8 cellular contexts compared by ENCODE assay signal in the genomic region with DNA sequence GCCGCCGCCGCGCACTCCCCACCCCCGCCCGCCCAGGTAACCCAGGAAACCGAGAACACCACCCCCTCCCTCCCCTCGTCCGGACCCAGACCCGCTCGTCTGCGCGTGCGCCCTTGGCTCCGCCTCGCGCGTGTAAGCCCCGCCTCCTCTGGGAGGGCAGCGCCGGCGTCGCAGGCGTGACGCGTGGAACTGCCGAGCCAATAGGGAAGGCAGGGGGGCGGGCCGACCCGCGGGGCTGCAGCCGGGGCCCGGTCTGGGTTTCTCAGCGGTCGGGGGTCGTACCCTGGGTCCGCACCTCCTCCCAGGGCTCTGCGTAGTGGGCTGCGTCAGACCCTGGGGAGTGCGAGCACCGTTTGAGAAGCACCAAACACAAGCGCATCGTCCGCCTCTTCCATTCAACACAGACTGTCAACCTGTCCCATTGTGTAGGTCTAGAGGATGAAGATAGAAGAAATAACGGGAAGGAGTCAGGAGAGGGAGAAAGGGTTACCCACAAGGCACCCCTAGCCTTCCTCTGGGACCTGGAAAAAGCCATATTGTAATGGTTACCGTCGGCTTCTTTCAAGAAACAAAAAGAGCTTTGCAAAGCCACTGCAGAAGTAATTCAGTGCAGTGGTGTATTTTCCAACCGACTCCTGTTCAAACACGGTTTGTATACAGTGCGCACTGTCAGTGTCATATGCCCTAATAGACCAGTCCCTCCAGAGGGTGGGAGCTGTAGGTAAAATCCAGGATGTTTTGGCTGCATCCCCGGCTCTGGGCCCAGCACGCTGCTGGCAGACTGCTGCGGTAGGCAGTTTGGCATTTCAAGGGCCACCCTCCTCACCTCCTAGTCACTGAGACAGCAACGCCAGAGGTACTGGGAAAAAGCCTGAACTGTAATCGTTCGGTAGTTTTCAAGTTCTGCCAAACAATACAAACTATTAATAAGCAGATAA. TPM values are rescaled to one million over a fixed set of nuclear protein-coding genes. Genes with fewer than 3 reads are reported as not detected.
DNase-seq lines count a peak whose midpoint lies in the region; ATAC-seq and TF ChIP-seq lines count a peak whose summit lies in the region.

No MANE protein-coding gene starts in this region.

- 3% methylated on average over 18 of the region's 56 CpGs for WGBS in prostate gland
- WGBS in urinary bladder, result 2% methylated on average over 56 of the region's 56 CpGs

- in situ Hi-C loops in GM13977 (cut with MboI; ENCODE audit: low pct_unique_long_range_greater_than_20kb, low sequenced_read_pairs, unreplicated experiment), result no loop called here

- TF ChIP-seq CTCF in GM13977 (IDR thresholded peaks at IDR 0.05; ENCODE audit: extremely low read depth, insufficient read depth, missing control alignments), result no peak
- TF ChIP-seq CTCF in prostate gland (IDR thresholded peaks at IDR 0.05), result peak in 1 of 4 experiments; percentile 1

- no peaks in the 10 kb centered on the region for H3K9me3 ChIP-seq in prostate gland

- H3K4me3 ChIP-seq in prostate gland, result peak overlapping the region; percentile 96 to 97
- H3K4me3 ChIP-seq in urinary bladder (ENCODE audit: low read depth, low read length), result peak overlapping the region; percentile 81

- TF ChIP-seq POLR2A in prostate gland (IDR thresholded peaks at IDR 0.05), result no peak

- no peaks in the 10 kb centered on the region for H3K27me3 ChIP-seq in prostate gland (replicated peaks; ENCODE audit: insufficient read depth)

- no peaks in the 10 kb centered on the region for H3K36me3 ChIP-seq in prostate gland
- H3K36me3 ChIP-seq in urinary bladder (ENCODE audit: insufficient read depth), result no peaks in the 10 kb centered on the region

- intact Hi-C loops in left ventricle myocardium superior (cut with micrococcal nuclease) (no loop called here), prostate gland (cut with DNase I) (loop anchor here (2.0 to 10.0 kb wide), 3 partner anchors 104 to 362 kb away; a partner anchor contains a TSS)

- H3K27ac ChIP-seq in prostate gland (peak overlapping the region; percentile 96 to 97), urinary bladder (ENCODE audit: low read depth) (peak overlapping the region; percentile 53)

- DNase-seq in GM13977 (ENCODE audit: low spot score) (peak; percentile 96), NCI-H146 treated with DMSO at 0.1 percent for 48 hours (lab: John Stamatoyannopoulos, UW; ENCODE audit: unreplicated experiment) (peak; percentile 79), T-helper 1 cell (peak; percentile 93 to 98 (median 95)), amniotic stem cell (lab: John Stamatoyannopoulos, UW) (peak; percentile 87), left ventricle myocardium superior (peak; percentile 98), prostate gland (ENCODE audit: low spot score) (peak; percentile 96)

- ATAC-seq in HG02870 (IDR thresholded peaks at IDR 0.05; ENCODE audit: unreplicated experiment) (peak; percentile 73), left ventricle myocardium superior (peak; percentile 98)

- H3K4me1 ChIP-seq in prostate gland (replicated peaks), result no peaks in the 10 kb centered on the region
- no peaks in the 10 kb centered on the region for H3K4me1 ChIP-seq in urinary bladder (ENCODE audit: insufficient read depth)

RNA-seq across cellular contexts. Expression of a gene that starts 0.5 kb away (rescaled TPM):
- total RNA-seq in left ventricle myocardium superior (11.9 TPM), prostate gland (10 to 100 TPM; 21.9 to 41.7 TPM), urinary bladder (62.7 TPM)
- polyA plus RNA-seq in urinary bladder, result 10.6 TPM

Comparison
In these comparisons a context has a peak if more than half of its experiments do, and no peak if none do; other contexts are left out.
1. Peak in every context shown above with its lines: DNase-seq, ATAC-seq, H3K4me3 ChIP-seq and H3K27ac ChIP-seq.